In the genomic region with DNA sequence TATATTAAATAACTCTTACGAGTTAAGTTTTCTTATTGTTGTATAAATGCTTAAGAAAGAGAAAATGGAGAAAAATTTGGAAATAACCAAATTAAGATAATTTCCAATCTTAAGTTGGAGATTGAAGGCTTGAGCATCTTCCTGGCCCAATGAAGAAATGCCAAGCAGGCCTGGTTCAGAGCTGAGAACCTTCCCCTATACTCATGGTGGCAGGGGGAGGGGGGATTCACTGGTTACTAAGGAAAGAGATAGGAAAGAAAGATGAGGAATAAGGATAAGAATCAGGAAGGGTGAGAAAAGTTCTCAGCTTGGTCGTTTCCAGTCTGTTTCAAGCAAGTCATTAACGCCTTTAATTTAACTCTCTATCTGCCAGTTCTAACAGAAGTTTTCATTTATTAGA, we compare ENCODE assay signal across 19 cellular contexts.
"Had no signal": no experiment of that assay in that cellular context is flagged by ENCODE, and none has a peak within 500 bp of the region (broad histone marks: within the 10 kb centered on the region; RNA-seq: fewer than 3 reads in every experiment).

No MANE protein-coding gene starts in this region.

- H3K4me3 ChIP-seq: left ventricle myocardium inferior, lung, ovary, right atrium auricular region, right lobe of liver, smooth muscle cell, tibial nerve, upper lobe of left lung had no signal

- H3K36me3 ChIP-seq: left ventricle myocardium inferior, ovary, right atrium auricular region, right lobe of liver, tibial nerve, upper lobe of left lung had no signal

- H3K27ac ChIP-seq: left ventricle myocardium inferior, ovary, right atrium auricular region, right lobe of liver, tibial nerve, upper lobe of left lung had no signal

- H3K4me2 ChIP-seq: smooth muscle cell had no signal

- H3K9me3 ChIP-seq: left ventricle myocardium inferior, ovary, right atrium auricular region, right lobe of liver, tibial nerve, upper lobe of left lung had no signal

- H3K27me3 ChIP-seq: ovary, right atrium auricular region, right lobe of liver, tibial nerve, upper lobe of left lung had no signal

- DNase-seq: head of caudate nucleus; hippocampal formation; left ventricle myocardium inferior; naive thymus-derived CD8-positive, alpha-beta T cell; occipital lobe; ovary; right lobe of liver; stimulated activated CD4-positive, alpha-beta T cell treated with anti-CD3 and anti-CD28 coated beads, Interleukin-1b, Interleukin-23, amount 100 ng/mL, for 48 hours; stimulated activated CD4-positive, alpha-beta T cell treated with anti-CD3 and anti-CD28 coated beads, Interleukin-2, amount 100 ng/mL, for 48 hours; stimulated activated CD4-positive, alpha-beta T cell treated with anti-CD3 and anti-CD28 coated beads, Interleukin-4, amount 100 ng/mL, for 4 hours; stimulated activated CD8-positive, alpha-beta memory T cell treated with anti-CD3 and anti-CD28 coated beads, Interleukin-4, amount 100 ng/mL, for 48 hours; stimulated activated naive CD4-positive, alpha-beta T cell treated with Interleukin-2 at 50 U/mL for 16 hours; stimulated activated naive CD8-positive, alpha-beta T cell treated with anti-CD3 and anti-CD28 coated beads, Interleukin-15, amount 100 ng/mL, for 72 hours; substantia nigra; upper lobe of left lung had no signal

- H3K4me1 ChIP-seq: right atrium auricular region, right lobe of liver, tibial nerve, upper lobe of left lung had no signal
